ENCODE assay signal across 30 cellular contexts in genomic region chr12:12088761-12089160, GRCh38. TPM values are rescaled to one million over a fixed set of nuclear protein-coding genes. Genes with fewer than 3 reads are reported as not detected.
"Had no signal": no experiment of that assay in that cellular context is flagged by ENCODE, and none has a peak within 500 bp of the region (broad histone marks: within the 10 kb centered on the region; RNA-seq: fewer than 3 reads in every experiment).

No MANE protein-coding gene starts in this region.

- H3K9me3 Mint-ChIP-seq: activated naive CD4-positive, alpha-beta T cell treated with anti-CD3 and anti-CD28 coated beads, Interleukin-2, amount 10 ng/mL, durations not matched to agents 7 days and 5 days; activated naive CD8-positive, alpha-beta T cell treated with anti-CD3 and anti-CD28 coated beads, Interleukin-2, amount 10 ng/mL, durations not matched to agents 7 days and 5 days; activated T-cell treated with anti-CD3 and anti-CD28 coated beads, Interleukin-2, amount 50 U/mL, for 24 hours; brain; naive thymus-derived CD4-positive, alpha-beta T cell; neural crest cell; type B pancreatic cell had no signal

- H3K79me2 ChIP-seq: hepatocyte had no signal

- H3K4me3 ChIP-seq: ascending aorta, cardiac muscle cell, esophagus muscularis mucosa, hepatocyte, vagina had no signal

- H3K27ac Mint-ChIP-seq: activated naive CD4-positive, alpha-beta T cell treated with anti-CD3 and anti-CD28 coated beads, Interleukin-2, amount 10 ng/mL, durations not matched to agents 7 days and 5 days; activated naive CD8-positive, alpha-beta T cell treated with anti-CD3 and anti-CD28 coated beads, Interleukin-2, amount 10 ng/mL, durations not matched to agents 7 days and 5 days; activated T-cell treated with anti-CD3 and anti-CD28 coated beads, Interleukin-2, amount 50 U/mL, for 24 hours; naive thymus-derived CD4-positive, alpha-beta T cell; T-helper 17 cell; type B pancreatic cell had no signal

- H3K4me1 Mint-ChIP-seq: activated naive CD4-positive, alpha-beta T cell treated with anti-CD3 and anti-CD28 coated beads, Interleukin-2, amount 10 ng/mL, durations not matched to agents 7 days and 5 days; activated naive CD8-positive, alpha-beta T cell treated with anti-CD3 and anti-CD28 coated beads, Interleukin-2, amount 10 ng/mL, durations not matched to agents 7 days and 5 days; naive thymus-derived CD4-positive, alpha-beta T cell; T-helper 17 cell had no signal

- H3K4me2 ChIP-seq: hepatocyte had no signal

- DNase-seq: activated CD4-positive, alpha-beta T cell treated with anti-CD3 and anti-CD28 coated beads for 48 hours; activated CD4-positive, alpha-beta T cell treated with anti-CD3 and anti-CD28 coated beads, Interleukin-2, amount 50 U/mL, for 48 hours; activated CD8-positive, alpha-beta memory T cell treated with anti-CD3 and anti-CD28 coated beads, Interleukin-2, amount 50 U/mL, for 48 hours; activated gamma-delta T cell; activated naive CD4-positive, alpha-beta T cell treated with anti-CD3 and anti-CD28 coated beads, Interleukin-2, amount 10 ng/mL, durations not matched to agents 7 days and 5 days; activated naive CD8-positive, alpha-beta T cell treated with anti-CD3 and anti-CD28 coated beads, Interleukin-2, amount 10 ng/mL, durations not matched to agents 7 days and 5 days; activated T-cell treated with anti-CD3 and anti-CD28 coated beads, Interleukin-2, amount 50 U/mL, for 24 hours; cortex of kidney; foreskin melanocyte; islet precursor cell; left cardiac atrium; mammary epithelial cell; naive thymus-derived CD4-positive, alpha-beta T cell; nucleus accumbens; right cardiac atrium; stimulated activated CD4-positive, alpha-beta T cell treated with anti-CD3 and anti-CD28 coated beads, Interleukin-4, amount 100 ng/mL, for 1 hour; stimulated activated naive CD8-positive, alpha-beta T cell treated with anti-CD3 and anti-CD28 coated beads, Interleukin-15, Interleukin-2, amounts not matched to agents 100 U/mL and 50 U/mL, for 24 hours; substantia nigra; T-helper 17 cell; T1000; WERI-Rb-1 had no signal

- H3K36me3 ChIP-seq: ascending aorta, cardiac muscle cell, esophagus muscularis mucosa, vagina, WERI-Rb-1 had no signal

- H2AFZ ChIP-seq: hepatocyte had no signal

- H3K4me3 Mint-ChIP-seq: activated naive CD4-positive, alpha-beta T cell treated with anti-CD3 and anti-CD28 coated beads, Interleukin-2, amount 10 ng/mL, durations not matched to agents 7 days and 5 days; activated naive CD8-positive, alpha-beta T cell treated with anti-CD3 and anti-CD28 coated beads, Interleukin-2, amount 10 ng/mL, durations not matched to agents 7 days and 5 days; activated T-cell treated with anti-CD3 and anti-CD28 coated beads, Interleukin-2, amount 50 U/mL, for 24 hours; brain; naive thymus-derived CD4-positive, alpha-beta T cell; neural crest cell; T-helper 17 cell; type B pancreatic cell had no signal

- H3K9me3 ChIP-seq: ascending aorta, esophagus muscularis mucosa, vagina had no signal

- H3K27me3 Mint-ChIP-seq: activated naive CD8-positive, alpha-beta T cell treated with anti-CD3 and anti-CD28 coated beads, Interleukin-2, amount 10 ng/mL, durations not matched to agents 7 days and 5 days; brain; type B pancreatic cell had no signal

- H3K36me3 Mint-ChIP-seq: activated naive CD8-positive, alpha-beta T cell treated with anti-CD3 and anti-CD28 coated beads, Interleukin-2, amount 10 ng/mL, durations not matched to agents 7 days and 5 days; brain had no signal

- H3K27ac ChIP-seq: ascending aorta, cardiac muscle cell, esophagus muscularis mucosa, hepatocyte, vagina, WERI-Rb-1 had no signal

- H3K27me3 ChIP-seq: ascending aorta, esophagus muscularis mucosa, hepatocyte, vagina had no signal

RNA-seq across cellular contexts. Expression of gene BCL2L14, which starts 18.0 kb away (rescaled TPM):
- total RNA-seq: ascending aorta, cardiac muscle cell, chondrocyte, esophagus muscularis mucosa, left cardiac atrium, mammary epithelial cell, right cardiac atrium, vagina had no signal
- polyA plus RNA-seq: cardiac muscle cell; mammary epithelial cell; naive thymus-derived CD4-positive, alpha-beta T cell; right cardiac atrium had no signal
